ENCODE assay signal across 1 cellular context in the genomic region with DNA sequence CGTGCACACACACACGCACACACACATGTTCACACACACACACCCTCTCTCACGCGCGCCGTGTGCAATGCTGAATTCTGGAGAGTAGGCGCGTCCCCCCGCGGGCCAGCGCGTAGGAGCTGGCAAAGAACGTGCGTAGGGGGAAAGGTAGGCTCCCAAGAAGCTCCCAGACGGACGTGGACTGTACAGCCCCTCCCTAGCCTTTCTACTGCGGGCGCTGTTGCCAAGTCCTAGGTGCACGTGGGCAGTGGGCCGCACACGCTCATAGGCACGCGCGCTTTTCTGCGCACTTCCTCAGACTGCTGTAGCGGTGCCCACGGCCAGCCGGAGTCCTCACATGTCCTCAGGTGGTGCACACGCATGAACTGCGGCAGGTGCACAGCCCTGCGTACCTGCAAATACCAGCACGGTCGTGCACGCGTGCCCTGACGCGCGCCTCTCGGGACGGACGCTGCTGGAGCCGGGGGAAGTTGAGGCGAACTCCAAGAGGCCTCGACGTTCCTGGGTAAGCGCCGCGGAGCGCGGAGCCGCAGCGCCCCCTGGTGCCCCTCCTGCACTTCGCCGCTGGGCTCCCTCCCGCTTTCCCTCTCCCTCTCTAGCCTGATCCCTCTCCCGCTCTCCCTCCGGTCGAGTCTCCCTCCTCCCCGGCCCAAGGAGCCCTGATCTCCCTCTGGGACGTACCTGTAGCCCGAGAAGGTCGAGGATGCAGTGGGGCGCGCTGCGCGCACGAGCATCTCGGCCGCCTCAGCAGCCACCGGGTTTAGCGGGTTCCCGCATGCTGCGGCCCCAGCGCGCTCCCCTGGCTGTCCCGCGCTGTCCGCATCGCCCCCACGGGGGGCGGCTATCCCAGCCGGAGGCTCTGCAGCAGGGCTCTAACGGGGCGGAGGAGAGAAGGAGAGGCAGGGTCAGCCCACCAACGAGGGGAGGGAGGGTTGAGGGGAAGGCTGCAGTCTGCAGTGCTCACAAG.
TF ChIP-seq lines count a peak whose summit lies in the region.

No MANE protein-coding gene starts in this region.

TF ChIP-seq in HepG2, 621 proteins besides CTCF, POLR2A, EP300 and RAD21 (continued from another document and continues in another):
- TF ChIP-seq, protein P1, sequence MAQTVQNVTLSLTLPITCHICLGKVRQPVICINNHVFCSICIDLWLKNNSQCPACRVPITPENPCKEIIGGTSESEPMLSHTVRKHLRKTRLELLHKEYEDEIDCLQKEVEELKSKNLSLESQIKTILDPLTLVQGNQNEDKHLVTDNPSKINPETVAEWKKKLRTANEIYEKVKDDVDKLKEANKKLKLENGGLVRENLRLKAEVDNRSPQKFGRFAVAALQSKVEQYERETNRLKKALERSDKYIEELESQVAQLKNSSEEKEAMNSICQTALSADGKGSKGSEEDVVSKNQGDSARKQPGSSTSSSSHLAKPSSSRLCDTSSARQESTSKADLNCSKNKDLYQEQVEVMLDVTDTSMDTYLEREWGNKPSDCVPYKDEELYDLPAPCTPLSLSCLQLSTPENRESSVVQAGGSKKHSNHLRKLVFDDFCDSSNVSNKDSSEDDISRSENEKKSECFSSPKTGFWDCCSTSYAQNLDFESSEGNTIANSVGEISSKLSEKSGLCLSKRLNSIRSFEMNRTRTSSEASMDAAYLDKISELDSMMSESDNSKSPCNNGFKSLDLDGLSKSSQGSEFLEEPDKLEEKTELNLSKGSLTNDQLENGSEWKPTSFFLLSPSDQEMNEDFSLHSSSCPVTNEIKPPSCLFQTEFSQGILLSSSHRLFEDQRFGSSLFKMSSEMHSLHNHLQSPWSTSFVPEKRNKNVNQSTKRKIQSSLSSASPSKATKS (CRISPR knock-in tag; IDR thresholded peaks at IDR 0.05), result no peak
- TF ChIP-seq TBX2 (CRISPR knock-in tag; IDR thresholded peaks at IDR 0.05; ENCODE audit: borderline replicate concordance) (peak; percentile 48), CCAR2 (optimal IDR thresholded peaks at IDR 0.05; ENCODE audit: low read depth, low read length) (no peak), KLF11 (CRISPR knock-in tag; IDR thresholded peaks at IDR 0.05) (no peak), ZNF558 (CRISPR knock-in tag; IDR thresholded peaks at IDR 0.05; ENCODE audit: borderline replicate concordance) (no peak), ZNF879 (CRISPR knock-in tag; IDR thresholded peaks at IDR 0.05) (no peak), HMGA1 (CRISPR knock-in tag; conservative IDR thresholded peaks at IDR 0.05) (no peak), ZFP36 (IDR thresholded peaks at IDR 0.05; ENCODE audit: borderline replicate concordance, low read depth, low read length, partially characterized antibody) (no peak), HNRNPK (IDR thresholded peaks at IDR 0.05; ENCODE audit: low read depth, low read length, poor library complexity, severe bottlenecking) (peak; percentile 95), ZKSCAN5 (CRISPR knock-in tag; IDR thresholded peaks at IDR 0.05) (peak; percentile 37; the same call in 1 of the 2 replicates), KDM6A (CRISPR knock-in tag; IDR thresholded peaks at IDR 0.05; ENCODE audit: low read depth) (no peak), ZEB1 (IDR thresholded peaks at IDR 0.05; ENCODE audit: insufficient replicate concordance, low read depth) (no peak), GZF1 (CRISPR knock-in tag; IDR thresholded peaks at IDR 0.05) (0 out of 2 replicates have a peak, but pooled peaks have one; percentile 26), HNF4A (CRISPR knock-in tag; IDR thresholded peaks at IDR 0.05) (peak; percentile 13; the same call in 1 of the 2 replicates), HDAC6 (IDR thresholded peaks at IDR 0.05; ENCODE audit: low read depth, low read length) (no peak), DR1 (CRISPR knock-in tag; IDR thresholded peaks at IDR 0.05) (no peak), HNRNPLL (IDR thresholded peaks at IDR 0.05; ENCODE audit: low read depth, low read length, poor library complexity, severe bottlenecking) (peak; percentile 45), NFIB (CRISPR knock-in tag; IDR thresholded peaks at IDR 0.05; ENCODE audit: borderline replicate concordance) (no peak), ZSCAN30 (CRISPR knock-in tag; IDR thresholded peaks at IDR 0.05) (no peak), ZNF136 (CRISPR knock-in tag; IDR thresholded peaks at IDR 0.05; ENCODE audit: low read depth) (no peak), RFX3 (CRISPR knock-in tag; IDR thresholded peaks at IDR 0.05) (no peak), ZFP37 (CRISPR knock-in tag; IDR thresholded peaks at IDR 0.05; ENCODE audit: borderline replicate concordance) (no peak), ZFP82 (CRISPR knock-in tag; IDR thresholded peaks at IDR 0.05; ENCODE audit: borderline replicate concordance) (no peak), ZNF180 (CRISPR knock-in tag; IDR thresholded peaks at IDR 0.05; ENCODE audit: borderline replicate concordance, low read depth) (no peak), ZNF546 (CRISPR knock-in tag; conservative IDR thresholded peaks at IDR 0.05) (0 out of 2 replicates have a peak, but pooled peaks have one; percentile 53), NFIC (IDR thresholded peaks at IDR 0.05; ENCODE audit: low read length) (no peak), SRY (CRISPR knock-in tag; IDR thresholded peaks at IDR 0.05) (no peak), ZNF747 (CRISPR knock-in tag; IDR thresholded peaks at IDR 0.05; ENCODE audit: borderline replicate concordance) (no peak), ZNF883 (CRISPR knock-in tag; IDR thresholded peaks at IDR 0.05; ENCODE audit: not compliant biosample characterization) (peak; percentile 58), ZNF460 (CRISPR knock-in tag; IDR thresholded peaks at IDR 0.05; ENCODE audit: borderline replicate concordance) (no peak), ZNF20 (CRISPR knock-in tag; IDR thresholded peaks at IDR 0.05) (no peak), NKX3-1 (CRISPR knock-in tag; IDR thresholded peaks at IDR 0.05) (no peak), ZNF572 (CRISPR knock-in tag; IDR thresholded peaks at IDR 0.05) (no peak; the same call in 1 of the 2 replicates)
- TF ChIP-seq, protein P2, sequence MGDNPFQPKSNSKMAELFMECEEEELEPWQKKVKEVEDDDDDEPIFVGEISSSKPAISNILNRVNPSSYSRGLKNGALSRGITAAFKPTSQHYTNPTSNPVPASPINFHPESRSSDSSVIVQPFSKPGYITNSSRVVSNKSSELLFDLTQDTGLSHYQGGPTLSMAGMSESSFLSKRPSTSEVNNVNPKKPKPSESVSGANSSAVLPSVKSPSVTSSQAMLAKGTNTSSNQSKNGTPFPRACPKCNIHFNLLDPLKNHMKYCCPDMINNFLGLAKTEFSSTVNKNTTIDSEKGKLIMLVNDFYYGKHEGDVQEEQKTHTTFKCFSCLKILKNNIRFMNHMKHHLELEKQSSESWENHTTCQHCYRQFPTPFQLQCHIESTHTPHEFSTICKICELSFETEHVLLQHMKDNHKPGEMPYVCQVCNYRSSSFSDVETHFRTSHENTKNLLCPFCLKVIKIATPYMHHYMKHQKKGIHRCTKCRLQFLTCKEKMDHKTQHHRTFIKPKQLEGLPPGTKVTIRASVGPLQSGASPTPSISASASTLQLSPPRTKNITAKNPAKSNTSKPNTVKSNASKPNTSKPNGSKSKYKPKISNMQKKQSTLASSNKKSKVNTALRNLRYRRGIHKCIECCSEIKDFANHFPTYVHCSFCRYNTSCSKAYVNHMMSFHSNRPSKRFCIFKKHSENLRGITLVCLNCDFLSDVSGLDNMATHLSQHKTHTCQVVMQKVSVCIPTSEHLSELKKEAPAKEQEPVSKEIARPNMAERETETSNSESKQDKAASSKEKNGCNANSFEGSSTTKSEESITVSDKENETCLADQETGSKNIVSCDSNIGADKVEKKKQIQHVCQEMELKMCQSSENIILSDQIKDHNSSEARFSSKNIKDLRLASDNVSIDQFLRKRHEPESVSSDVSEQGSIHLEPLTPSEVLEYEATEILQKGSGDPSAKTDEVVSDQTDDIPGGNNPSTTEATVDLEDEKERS (CRISPR knock-in tag; IDR thresholded peaks at IDR 0.05), result 0 out of 2 replicates have a peak, but pooled peaks have one; percentile 74
- TF ChIP-seq, protein P3, sequence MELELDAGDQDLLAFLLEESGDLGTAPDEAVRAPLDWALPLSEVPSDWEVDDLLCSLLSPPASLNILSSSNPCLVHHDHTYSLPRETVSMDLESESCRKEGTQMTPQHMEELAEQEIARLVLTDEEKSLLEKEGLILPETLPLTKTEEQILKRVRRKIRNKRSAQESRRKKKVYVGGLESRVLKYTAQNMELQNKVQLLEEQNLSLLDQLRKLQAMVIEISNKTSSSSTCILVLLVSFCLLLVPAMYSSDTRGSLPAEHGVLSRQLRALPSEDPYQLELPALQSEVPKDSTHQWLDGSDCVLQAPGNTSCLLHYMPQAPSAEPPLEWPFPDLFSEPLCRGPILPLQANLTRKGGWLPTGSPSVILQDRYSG (CRISPR knock-in tag; IDR thresholded peaks at IDR 0.05), result no peak
- TF ChIP-seq, protein P4, sequence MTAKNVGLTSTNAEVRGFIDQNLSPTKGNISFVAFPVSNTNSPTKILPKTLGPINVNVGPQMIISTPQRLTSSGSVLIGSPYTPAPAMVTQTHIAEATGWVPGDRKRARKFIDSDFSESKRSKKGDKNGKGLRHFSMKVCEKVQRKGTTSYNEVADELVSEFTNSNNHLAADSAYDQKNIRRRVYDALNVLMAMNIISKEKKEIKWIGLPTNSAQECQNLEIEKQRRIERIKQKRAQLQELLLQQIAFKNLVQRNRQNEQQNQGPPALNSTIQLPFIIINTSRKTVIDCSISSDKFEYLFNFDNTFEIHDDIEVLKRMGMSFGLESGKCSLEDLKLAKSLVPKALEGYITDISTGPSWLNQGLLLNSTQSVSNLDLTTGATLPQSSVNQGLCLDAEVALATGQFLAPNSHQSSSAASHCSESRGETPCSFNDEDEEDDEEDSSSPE (CRISPR knock-in tag; IDR thresholded peaks at IDR 0.05), result peak; percentile 70; the same call in 1 of the 2 replicates
- TF ChIP-seq, protein P5, sequence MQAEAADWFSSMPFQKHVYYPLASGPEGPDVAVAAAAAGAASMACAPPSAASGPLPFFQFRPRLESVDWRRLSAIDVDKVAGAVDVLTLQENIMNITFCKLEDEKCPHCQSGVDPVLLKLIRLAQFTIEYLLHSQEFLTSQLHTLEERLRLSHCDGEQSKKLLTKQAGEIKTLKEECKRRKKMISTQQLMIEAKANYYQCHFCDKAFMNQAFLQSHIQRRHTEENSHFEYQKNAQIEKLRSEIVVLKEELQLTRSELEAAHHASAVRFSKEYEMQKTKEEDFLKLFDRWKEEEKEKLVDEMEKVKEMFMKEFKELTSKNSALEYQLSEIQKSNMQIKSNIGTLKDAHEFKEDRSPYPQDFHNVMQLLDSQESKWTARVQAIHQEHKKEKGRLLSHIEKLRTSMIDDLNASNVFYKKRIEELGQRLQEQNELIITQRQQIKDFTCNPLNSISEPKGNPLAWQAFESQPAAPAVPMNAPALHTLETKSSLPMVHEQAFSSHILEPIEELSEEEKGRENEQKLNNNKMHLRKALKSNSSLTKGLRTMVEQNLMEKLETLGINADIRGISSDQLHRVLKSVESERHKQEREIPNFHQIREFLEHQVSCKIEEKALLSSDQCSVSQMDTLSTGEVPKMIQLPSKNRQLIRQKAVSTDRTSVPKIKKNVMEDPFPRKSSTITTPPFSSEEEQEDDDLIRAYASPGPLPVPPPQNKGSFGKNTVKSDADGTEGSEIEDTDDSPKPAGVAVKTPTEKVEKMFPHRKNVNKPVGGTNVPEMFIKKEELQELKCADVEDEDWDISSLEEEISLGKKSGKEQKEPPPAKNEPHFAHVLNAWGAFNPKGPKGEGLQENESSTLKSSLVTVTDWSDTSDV (CRISPR knock-in tag; IDR thresholded peaks at IDR 0.05), result no peak
- TF ChIP-seq, protein P6, sequence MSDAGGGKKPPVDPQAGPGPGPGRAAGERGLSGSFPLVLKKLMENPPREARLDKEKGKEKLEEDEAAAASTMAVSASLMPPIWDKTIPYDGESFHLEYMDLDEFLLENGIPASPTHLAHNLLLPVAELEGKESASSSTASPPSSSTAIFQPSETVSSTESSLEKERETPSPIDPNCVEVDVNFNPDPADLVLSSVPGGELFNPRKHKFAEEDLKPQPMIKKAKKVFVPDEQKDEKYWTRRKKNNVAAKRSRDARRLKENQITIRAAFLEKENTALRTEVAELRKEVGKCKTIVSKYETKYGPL (CRISPR knock-in tag; IDR thresholded peaks at IDR 0.05), result no peak
- TF ChIP-seq, protein P7, sequence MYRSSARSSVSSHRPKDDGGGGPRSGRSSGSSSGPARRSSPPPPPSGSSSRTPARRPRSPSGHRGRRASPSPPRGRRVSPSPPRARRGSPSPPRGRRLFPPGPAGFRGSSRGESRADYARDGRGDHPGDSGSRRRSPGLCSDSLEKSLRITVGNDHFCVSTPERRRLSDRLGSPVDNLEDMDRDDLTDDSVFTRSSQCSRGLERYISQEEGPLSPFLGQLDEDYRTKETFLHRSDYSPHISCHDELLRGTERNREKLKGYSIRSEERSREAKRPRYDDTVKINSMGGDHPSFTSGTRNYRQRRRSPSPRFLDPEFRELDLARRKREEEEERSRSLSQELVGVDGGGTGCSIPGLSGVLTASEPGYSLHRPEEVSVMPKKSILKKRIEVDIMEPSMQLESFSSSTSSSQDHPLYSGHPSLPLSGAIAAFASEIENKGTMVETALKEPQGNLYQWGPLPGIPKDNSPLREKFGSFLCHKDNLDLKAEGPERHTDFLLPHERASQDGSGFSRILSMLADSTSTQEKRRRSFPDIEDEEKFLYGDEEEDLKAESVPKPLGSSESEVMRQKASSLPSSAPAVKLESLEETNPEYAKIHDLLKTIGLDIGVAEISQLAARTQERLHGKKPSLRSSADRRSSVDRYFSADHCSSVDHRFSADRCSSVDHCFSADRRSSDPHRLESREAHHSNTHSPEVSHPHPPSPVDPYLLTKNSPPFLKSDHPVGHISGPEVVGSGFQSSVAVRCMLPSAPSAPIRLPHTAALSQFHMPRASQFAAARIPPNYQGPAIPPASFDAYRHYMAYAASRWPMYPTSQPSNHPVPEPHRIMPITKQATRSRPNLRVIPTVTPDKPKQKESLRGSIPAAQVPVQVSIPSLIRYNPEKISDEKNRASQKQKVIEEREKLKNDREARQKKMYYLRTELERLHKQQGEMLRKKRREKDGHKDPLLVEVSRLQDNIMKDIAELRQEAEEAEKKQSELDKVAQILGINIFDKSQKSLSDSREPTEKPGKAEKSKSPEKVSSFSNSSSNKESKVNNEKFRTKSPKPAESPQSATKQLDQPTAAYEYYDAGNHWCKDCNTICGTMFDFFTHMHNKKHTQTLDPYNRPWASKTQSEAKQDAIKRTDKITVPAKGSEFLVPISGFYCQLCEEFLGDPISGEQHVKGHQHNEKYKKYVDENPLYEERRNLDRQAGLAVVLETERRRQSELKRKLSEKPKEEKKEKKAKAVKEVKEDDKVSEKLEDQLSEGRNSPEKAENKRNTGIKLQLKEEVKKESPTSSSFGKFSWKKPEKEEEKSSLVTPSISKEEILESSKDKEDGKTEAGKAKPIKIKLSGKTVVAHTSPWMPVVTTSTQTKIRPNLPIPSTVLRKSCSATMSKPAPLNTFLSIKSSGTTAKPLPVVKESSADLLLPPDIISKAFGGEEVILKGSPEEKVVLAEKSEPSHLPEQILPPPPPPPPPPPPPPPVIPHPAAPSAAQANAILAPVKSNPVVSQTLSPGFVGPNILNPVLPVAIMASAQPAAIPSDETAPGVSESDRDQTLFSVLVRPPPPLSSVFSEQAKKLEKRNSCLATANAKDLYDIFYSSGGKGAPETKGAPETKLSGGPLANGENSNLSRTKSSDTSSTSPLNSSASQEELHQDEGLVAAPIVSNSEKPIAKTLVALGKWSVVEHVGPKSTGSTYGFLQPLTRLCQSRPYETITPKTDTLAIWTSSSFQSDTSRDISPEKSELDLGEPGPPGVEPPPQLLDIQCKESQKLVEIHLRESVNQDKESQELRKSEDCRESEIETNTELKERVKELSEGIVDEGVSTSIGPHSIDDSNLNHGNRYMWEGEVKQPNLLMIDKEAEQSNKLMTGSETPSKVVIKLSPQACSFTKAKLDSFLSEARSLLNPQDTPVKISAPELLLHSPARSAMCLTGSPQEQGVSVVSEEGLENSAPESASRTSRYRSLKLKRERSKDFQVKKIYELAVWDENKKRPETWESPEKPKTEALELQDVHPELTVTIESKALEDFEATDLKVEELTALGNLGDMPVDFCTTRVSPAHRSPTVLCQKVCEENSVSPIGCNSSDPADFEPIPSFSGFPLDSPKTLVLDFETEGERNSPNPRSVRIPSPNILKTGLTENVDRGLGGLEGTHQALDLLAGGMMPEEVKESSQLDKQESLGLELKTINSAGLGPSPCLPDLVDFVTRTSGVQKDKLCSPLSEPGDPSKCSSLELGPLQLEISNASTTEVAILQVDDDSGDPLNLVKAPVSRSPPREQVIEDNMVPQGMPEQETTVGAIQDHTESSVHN (CRISPR knock-in tag; IDR thresholded peaks at IDR 0.05), result no peak
